Comparison of ENCODE assay signal across 1 cellular context in the genomic region with DNA sequence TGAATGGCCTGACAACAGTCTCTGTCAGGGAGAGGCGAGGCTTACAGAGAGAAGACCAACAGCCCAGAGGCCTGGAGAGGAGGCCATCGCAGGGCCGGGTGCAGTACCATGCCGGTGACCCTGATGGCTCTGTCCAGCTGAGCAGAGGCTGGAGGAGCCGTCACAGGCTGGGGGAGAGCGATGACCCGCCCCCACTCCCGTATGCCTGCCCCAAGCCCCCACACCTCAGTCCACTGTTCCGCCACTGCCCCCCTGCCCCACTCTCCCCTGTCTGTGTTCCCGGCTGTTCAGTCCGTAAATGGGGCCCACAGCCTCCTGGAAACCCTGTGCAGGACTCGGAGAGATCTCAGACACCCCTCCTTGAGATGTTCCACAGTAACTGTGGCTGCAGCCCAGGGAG.
TF ChIP-seq lines count a peak whose summit lies in the region.

No MANE protein-coding gene starts in this region.

TF ChIP-seq in K562, 482 proteins besides CTCF, POLR2A, EP300 and RAD21:
- no peak for TF ChIP-seq PHF8 (IDR thresholded peaks at IDR 0.05; ENCODE audit: borderline replicate concordance, low read length)
- TF ChIP-seq, protein P1, sequence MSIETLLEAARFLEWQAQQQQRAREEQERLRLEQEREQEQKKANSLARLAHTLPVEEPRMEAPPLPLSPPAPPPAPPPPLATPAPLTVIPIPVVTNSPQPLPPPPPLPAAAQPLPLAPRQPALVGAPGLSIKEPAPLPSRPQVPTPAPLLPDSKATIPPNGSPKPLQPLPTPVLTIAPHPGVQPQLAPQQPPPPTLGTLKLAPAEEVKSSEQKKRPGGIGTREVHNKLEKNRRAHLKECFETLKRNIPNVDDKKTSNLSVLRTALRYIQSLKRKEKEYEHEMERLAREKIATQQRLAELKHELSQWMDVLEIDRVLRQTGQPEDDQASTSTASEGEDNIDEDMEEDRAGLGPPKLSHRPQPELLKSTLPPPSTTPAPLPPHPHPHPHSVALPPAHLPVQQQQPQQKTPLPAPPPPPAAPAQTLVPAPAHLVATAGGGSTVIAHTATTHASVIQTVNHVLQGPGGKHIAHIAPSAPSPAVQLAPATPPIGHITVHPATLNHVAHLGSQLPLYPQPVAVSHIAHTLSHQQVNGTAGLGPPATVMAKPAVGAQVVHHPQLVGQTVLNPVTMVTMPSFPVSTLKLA (conservative IDR thresholded peaks at IDR 0.05): no peak
- no peak for TF ChIP-seq ZNF197 (CRISPR knock-in tag; IDR thresholded peaks at IDR 0.05; ENCODE audit: low read depth)
- TF ChIP-seq TCF7L2 (IDR thresholded peaks at IDR 0.05; ENCODE audit: low read depth, low read length): no peak
- no peak for TF ChIP-seq C11orf30 (IDR thresholded peaks at IDR 0.05; ENCODE audit: low read depth)
- TF ChIP-seq, protein P2, sequence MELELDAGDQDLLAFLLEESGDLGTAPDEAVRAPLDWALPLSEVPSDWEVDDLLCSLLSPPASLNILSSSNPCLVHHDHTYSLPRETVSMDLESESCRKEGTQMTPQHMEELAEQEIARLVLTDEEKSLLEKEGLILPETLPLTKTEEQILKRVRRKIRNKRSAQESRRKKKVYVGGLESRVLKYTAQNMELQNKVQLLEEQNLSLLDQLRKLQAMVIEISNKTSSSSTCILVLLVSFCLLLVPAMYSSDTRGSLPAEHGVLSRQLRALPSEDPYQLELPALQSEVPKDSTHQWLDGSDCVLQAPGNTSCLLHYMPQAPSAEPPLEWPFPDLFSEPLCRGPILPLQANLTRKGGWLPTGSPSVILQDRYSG (tag; conservative IDR thresholded peaks at IDR 0.05; ENCODE audit: low read depth): no peak
- TF ChIP-seq STAG1 (CRISPR knock-in tag; IDR thresholded peaks at IDR 0.05; ENCODE audit: borderline replicate concordance): no peak
- no peak for TF ChIP-seq HNRNPK (IDR thresholded peaks at IDR 0.05; ENCODE audit: low read depth, low read length, poor library complexity, severe bottlenecking)
- TF ChIP-seq, protein P3, sequence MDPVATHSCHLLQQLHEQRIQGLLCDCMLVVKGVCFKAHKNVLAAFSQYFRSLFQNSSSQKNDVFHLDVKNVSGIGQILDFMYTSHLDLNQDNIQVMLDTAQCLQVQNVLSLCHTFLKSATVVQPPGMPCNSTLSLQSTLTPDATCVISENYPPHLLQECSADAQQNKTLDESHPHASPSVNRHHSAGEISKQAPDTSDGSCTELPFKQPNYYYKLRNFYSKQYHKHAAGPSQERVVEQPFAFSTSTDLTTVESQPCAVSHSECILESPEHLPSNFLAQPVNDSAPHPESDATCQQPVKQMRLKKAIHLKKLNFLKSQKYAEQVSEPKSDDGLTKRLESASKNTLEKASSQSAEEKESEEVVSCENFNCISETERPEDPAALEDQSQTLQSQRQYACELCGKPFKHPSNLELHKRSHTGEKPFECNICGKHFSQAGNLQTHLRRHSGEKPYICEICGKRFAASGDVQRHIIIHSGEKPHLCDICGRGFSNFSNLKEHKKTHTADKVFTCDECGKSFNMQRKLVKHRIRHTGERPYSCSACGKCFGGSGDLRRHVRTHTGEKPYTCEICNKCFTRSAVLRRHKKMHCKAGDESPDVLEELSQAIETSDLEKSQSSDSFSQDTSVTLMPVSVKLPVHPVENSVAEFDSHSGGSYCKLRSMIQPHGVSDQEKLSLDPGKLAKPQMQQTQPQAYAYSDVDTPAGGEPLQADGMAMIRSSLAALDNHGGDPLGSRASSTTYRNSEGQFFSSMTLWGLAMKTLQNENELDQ (CRISPR knock-in tag; IDR thresholded peaks at IDR 0.05; ENCODE audit: borderline replicate concordance): no peak
- TF ChIP-seq, protein P4, sequence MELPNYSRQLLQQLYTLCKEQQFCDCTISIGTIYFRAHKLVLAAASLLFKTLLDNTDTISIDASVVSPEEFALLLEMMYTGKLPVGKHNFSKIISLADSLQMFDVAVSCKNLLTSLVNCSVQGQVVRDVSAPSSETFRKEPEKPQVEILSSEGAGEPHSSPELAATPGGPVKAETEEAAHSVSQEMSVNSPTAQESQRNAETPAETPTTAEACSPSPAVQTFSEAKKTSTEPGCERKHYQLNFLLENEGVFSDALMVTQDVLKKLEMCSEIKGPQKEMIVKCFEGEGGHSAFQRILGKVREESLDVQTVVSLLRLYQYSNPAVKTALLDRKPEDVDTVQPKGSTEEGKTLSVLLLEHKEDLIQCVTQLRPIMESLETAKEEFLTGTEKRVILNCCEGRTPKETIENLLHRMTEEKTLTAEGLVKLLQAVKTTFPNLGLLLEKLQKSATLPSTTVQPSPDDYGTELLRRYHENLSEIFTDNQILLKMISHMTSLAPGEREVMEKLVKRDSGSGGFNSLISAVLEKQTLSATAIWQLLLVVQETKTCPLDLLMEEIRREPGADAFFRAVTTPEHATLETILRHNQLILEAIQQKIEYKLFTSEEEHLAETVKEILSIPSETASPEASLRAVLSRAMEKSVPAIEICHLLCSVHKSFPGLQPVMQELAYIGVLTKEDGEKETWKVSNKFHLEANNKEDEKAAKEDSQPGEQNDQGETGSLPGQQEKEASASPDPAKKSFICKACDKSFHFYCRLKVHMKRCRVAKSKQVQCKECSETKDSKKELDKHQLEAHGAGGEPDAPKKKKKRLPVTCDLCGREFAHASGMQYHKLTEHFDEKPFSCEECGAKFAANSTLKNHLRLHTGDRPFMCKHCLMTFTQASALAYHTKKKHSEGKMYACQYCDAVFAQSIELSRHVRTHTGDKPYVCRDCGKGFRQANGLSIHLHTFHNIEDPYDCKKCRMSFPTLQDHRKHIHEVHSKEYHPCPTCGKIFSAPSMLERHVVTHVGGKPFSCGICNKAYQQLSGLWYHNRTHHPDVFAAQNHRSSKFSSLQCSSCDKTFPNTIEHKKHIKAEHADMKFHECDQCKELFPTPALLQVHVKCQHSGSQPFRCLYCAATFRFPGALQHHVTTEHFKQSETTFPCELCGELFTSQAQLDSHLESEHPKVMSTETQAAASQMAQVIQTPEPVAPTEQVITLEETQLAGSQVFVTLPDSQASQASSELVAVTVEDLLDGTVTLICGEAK (IDR thresholded peaks at IDR 0.05): no peak
- TF ChIP-seq, protein P4 (CRISPR knock-in tag; IDR thresholded peaks at IDR 0.05): no peak
TF ChIP-seq in K562: peak in this region for 0.
